20 cellular contexts compared by ENCODE assay signal in the genomic region with DNA sequence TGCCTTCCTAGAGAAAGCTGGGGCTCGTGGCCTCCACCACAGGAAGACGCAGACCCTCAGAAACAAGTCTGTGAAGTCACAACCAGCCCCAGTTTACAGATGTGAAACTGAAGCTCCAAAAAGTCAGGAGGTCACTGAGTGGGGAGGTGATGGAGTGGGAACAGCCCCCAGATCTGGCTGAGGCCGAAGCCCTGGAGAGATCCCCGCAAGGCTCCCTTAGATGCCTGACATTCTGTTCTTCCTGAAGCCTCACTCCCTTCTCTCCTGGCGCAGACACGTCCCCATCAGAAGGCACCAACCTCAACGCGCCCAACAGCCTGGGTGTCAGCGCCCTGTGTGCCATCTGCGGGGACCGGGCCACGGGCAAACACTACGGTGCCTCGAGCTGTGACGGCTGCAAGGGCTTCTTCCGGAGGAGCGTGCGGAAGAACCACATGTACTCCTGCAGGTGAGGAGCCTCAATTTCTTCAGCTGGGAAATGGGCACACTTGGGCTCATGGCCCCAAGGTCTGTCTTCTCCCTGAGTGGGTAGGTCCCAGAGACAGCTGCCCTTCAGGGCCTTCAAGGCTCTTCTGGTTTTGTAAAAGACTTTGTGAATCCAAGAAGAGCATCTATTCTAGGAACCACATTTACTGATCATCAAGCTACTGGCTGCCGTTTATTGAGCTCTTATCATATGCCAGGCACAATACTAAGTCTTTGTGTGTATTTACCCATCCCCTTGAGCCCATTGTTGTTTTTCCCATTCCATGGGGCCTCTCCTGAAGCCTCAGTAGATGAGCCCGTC. TPM values are rescaled to one million over a fixed set of nuclear protein-coding genes. Genes with fewer than 3 reads are reported as not detected.
"Had no signal": no experiment of that assay in that cellular context is flagged by ENCODE, and none has a peak within 500 bp of the region (broad histone marks: within the 10 kb centered on the region; RNA-seq: fewer than 3 reads in every experiment).

No MANE protein-coding gene starts in this region.

- H3K9me3 ChIP-seq: body of pancreas, left ventricle myocardium inferior had no signal

- H3K27ac ChIP-seq: body of pancreas, cardiac muscle cell, left ventricle myocardium inferior had no signal

- DNase-seq: activated CD4-positive, alpha-beta memory T cell treated with anti-CD3 and anti-CD28 coated beads, Interleukin-2, amount 10 ng/mL, durations not matched to agents 7 days and 5 days; activated CD4-positive, alpha-beta T cell treated with anti-CD3 and anti-CD28 coated beads for 48 hours; activated CD4-positive, CD25-positive, alpha-beta regulatory T cell; activated effector memory CD4-positive, alpha-beta T cell treated with anti-CD3 and anti-CD28 coated beads, Interleukin-2, amount 50 U/mL, for 16 hours; anterior cingulate cortex; body of pancreas; effector CD8-positive, alpha-beta T cell; foreskin melanocyte; immature natural killer cell; kidney glomerular epithelial cell; left ventricle myocardium inferior; occipital lobe; stimulated activated CD4-positive, alpha-beta T cell treated with anti-CD3 and anti-CD28 coated beads, Interleukin-15, amount 100 ng/mL, for 24 hours; T1000 had no signal

- H3K27me3 ChIP-seq: body of pancreas, cardiac muscle cell had no signal

- H3K36me3 ChIP-seq: cardiac muscle cell, left ventricle myocardium inferior had no signal

- H3K4me1 ChIP-seq: left ventricle myocardium inferior had no signal

- H3K4me3 ChIP-seq: body of pancreas, cardiac muscle cell, left ventricle myocardium inferior, smooth muscle cell had no signal

- ATAC-seq: body of pancreas; sciatic nerve; stimulated activated memory B cell treated with anti-CD40 and anti-IgM and Interleukin-4, amounts not matched to agents 10 μg/mL and 1 μg/mL and 100 μg/mL, for 72 hours had no signal

- H3K4me2 ChIP-seq: smooth muscle cell had no signal

RNA-seq across cellular contexts. Expression of gene HNF4A, which starts 50.5 kb away (rescaled TPM):
- total RNA-seq: activated CD4-positive, alpha-beta memory T cell treated with anti-CD3 and anti-CD28 coated beads, Interleukin-2, amount 10 ng/mL, durations not matched to agents 7 days and 5 days; left ventricle myocardium inferior; occipital lobe; sciatic nerve; smooth muscle cell; temporal lobe had no signal
- polyA plus RNA-seq: cardiac muscle cell, immature natural killer cell, neural cell, smooth muscle cell had no signal
